Comparison of ENCODE assay signal across 14 cellular contexts in genomic region chr1:97796716-97797115, GRCh38.
DNase-seq lines count a peak whose midpoint lies in the region; ATAC-seq and TF ChIP-seq lines count a peak whose summit lies in the region.
"Had no signal": no experiment of that assay in that cellular context is flagged by ENCODE, and none has a peak within 500 bp of the region (broad histone marks: within the 10 kb centered on the region; RNA-seq: fewer than 3 reads in every experiment).

No MANE protein-coding gene starts in this region.

- intact Hi-C loops in mucosa of descending colon (cut with DNase I, micrococcal nuclease) (no loop called here), prostate gland (cut with DNase I) (no loop called here)

- peak overlapping the region in 1 of 2 donors; percentile 12 for H3K27ac ChIP-seq in prostate gland
- H3K27ac ChIP-seq: Peyer's patch, testis had no signal

- no peak for TF ChIP-seq POLR2A in prostate gland (IDR thresholded peaks at IDR 0.05)

- no peaks in the 10 kb centered on the region for H3K27me3 ChIP-seq in prostate gland (replicated peaks; ENCODE audit: insufficient read depth)
- H3K27me3 ChIP-seq: Peyer's patch, testis had no signal

- no peak for TF ChIP-seq CTCF in mucosa of descending colon (IDR thresholded peaks at IDR 0.05)
- TF ChIP-seq CTCF in prostate gland (IDR thresholded peaks at IDR 0.05): no peak

- peak overlapping the region; percentile 16 for H3K27ac Mint-ChIP-seq in central memory CD8-positive, alpha-beta T cell (ENCODE audit: low read depth)
- H3K27ac Mint-ChIP-seq: activated naive CD4-positive, alpha-beta T cell treated with anti-CD3 and anti-CD28 coated beads for 36 hours; naive thymus-derived CD4-positive, alpha-beta T cell had no signal

- H3K36me3 ChIP-seq in mucosa of descending colon (ENCODE audit: low read depth) (no peaks in the 10 kb centered on the region), prostate gland (no peaks in the 10 kb centered on the region)
- H3K36me3 ChIP-seq: Peyer's patch had no signal

- no peaks in the 10 kb centered on the region for H3K36me3 Mint-ChIP-seq in central memory CD8-positive, alpha-beta T cell (ENCODE audit: insufficient read depth)

- no peaks in the 10 kb centered on the region for H3K4me1 ChIP-seq in mucosa of descending colon (ENCODE audit: low read depth)
- peaks cover 6% of the 10 kb centered on the region for H3K4me1 ChIP-seq in prostate gland (replicated peaks)
- H3K4me1 ChIP-seq: testis had no signal

- DNase-seq in EH (ENCODE audit: low read depth) (peak; percentile 15), NCI-H1930 (lab: John Stamatoyannopoulos, UW) (peak; percentile 29 to 64), mucosa of descending colon (no peak), NCI-H2171 treated with DMSO at 0.1 percent for 48 hours (lab: John Stamatoyannopoulos, UW) (no peak), prostate gland (ENCODE audit: low spot score) (no peak), SK-N-DZ (ENCODE audit: low spot score) (no peak), RKO (ENCODE audit: low spot score) (no peak)
- DNase-seq in central memory CD8-positive, alpha-beta T cell (ENCODE audit: low spot score in 2 of 2): no peak
- DNase-seq: activated naive CD4-positive, alpha-beta T cell treated with anti-CD3 and anti-CD28 coated beads for 36 hours; naive thymus-derived CD4-positive, alpha-beta T cell; NCI-H2107; Peyer's patch; T1000; testis had no signal

- WGBS in prostate gland: 55% methylated on average over 2 of the region's 2 CpGs

- no peaks in the 10 kb centered on the region for H3K27me3 Mint-ChIP-seq in central memory CD8-positive, alpha-beta T cell
- H3K27me3 Mint-ChIP-seq: naive thymus-derived CD4-positive, alpha-beta T cell had no signal

- H3K4me3 ChIP-seq in mucosa of descending colon: no peak overlapping the region
- no peak overlapping the region for H3K4me3 ChIP-seq in prostate gland
- H3K4me3 ChIP-seq: Peyer's patch, testis had no signal

- no peak overlapping the region for H3K4me3 Mint-ChIP-seq in central memory CD8-positive, alpha-beta T cell
- H3K4me3 Mint-ChIP-seq: activated naive CD4-positive, alpha-beta T cell treated with anti-CD3 and anti-CD28 coated beads for 36 hours; naive thymus-derived CD4-positive, alpha-beta T cell had no signal

- H3K9me3 ChIP-seq in mucosa of descending colon (no peaks in the 10 kb centered on the region), prostate gland (no peaks in the 10 kb centered on the region)
- H3K9me3 ChIP-seq: Peyer's patch, testis had no signal

- H3K4me1 Mint-ChIP-seq in central memory CD8-positive, alpha-beta T cell: peaks cover 23% of the 10 kb centered on the region

- no peaks in the 10 kb centered on the region for H3K9me3 Mint-ChIP-seq in central memory CD8-positive, alpha-beta T cell
- H3K9me3 Mint-ChIP-seq: activated naive CD4-positive, alpha-beta T cell treated with anti-CD3 and anti-CD28 coated beads for 36 hours; naive thymus-derived CD4-positive, alpha-beta T cell had no signal

- ATAC-seq in central memory CD8-positive, alpha-beta T cell (replicated peaks; ENCODE audit: extremely low read depth, poor library complexity, severe bottlenecking): no peak
- peak; percentile 87 for ATAC-seq in mucosa of descending colon
- ATAC-seq: naive thymus-derived CD4-positive, alpha-beta T cell had no signal

Comparison
In these comparisons a context has a peak if more than half of its experiments do, and no peak if none do; other contexts are left out.
1. DNase-seq: peak in EH (single experiment) and NCI-H1930 (2 of 2); none in central memory CD8-positive, alpha-beta T cell (0 of 2), mucosa of descending colon (0 of 3), NCI-H2171 treated with DMSO at 0.1 percent for 48 hours (single experiment), prostate gland (single experiment), SK-N-DZ (single experiment) and RKO (single experiment).